Comparison of ENCODE assay signal across 9 cellular contexts in the genomic region with DNA sequence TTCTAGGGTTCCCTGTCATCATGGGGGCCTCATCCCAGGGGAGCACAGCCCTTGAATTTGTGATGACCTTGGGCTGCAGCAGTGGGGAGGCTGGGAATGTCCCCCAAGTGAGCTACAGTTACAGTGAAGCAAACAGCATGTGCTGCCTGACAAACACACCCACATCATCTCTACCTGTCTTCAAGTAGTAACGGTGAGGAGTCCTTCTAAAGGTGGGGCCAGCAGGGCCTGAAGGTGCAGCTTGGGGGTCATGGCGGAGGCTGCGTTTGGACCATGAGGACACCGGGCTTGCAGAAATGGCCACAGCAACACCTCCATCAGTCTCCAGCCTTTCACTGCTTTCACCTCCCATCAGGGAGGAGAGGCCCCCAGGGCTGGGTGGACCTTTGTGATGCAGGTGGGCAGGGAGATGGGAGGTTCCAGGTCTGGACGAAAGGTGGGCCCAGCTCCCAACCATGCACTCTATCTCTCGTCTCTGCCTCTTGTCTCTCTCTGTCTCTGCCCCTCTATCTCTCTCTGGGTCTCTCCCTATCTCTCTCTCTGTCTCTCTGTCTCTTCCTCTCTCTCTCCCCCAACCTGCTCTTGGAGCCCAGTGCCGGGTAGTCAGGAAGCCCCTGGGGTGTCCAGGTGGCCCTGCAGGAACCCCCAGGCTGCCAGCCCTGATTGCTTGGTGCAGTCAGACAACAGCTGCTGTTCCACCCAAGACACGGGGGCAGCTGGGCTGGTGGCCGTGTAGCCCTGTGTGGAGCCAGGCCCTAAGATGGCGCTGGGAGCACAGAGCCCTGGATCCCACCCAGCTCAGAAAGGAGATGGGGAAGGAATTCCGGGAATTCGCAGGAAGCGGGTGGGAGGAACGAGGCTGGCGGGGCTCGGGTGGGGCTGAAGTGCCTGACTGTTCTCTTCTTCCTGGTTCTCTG. TPM values are rescaled to one million over a fixed set of nuclear protein-coding genes. Genes with fewer than 3 reads are reported as not detected.
DNase-seq lines count a peak whose midpoint lies in the region; ATAC-seq, FAIRE-seq and TF ChIP-seq lines count a peak whose summit lies in the region.
"Had no signal": no experiment of that assay in that cellular context is flagged by ENCODE, and none has a peak within 500 bp of the region (broad histone marks: within the 10 kb centered on the region; RNA-seq: fewer than 3 reads in every experiment).

No MANE protein-coding gene starts in this region.

- no peak overlapping the region for H3K4me3 ChIP-seq in MG63
- H3K4me3 ChIP-seq in fibroblast of pulmonary artery (replicated peaks; ENCODE audit: low read depth, low read length) = no peak overlapping the region
- no peak overlapping the region for H3K4me3 ChIP-seq in small intestine (ENCODE audit: low read depth in 1 of 2, low read length in 2 of 2)

- no peak for ATAC-seq in omental fat pad (ENCODE audit: low FRiP score)
- no peak for ATAC-seq in GM21390 (IDR thresholded peaks at IDR 0.05; ENCODE audit: unreplicated experiment)
- no peak for ATAC-seq in HG03039 (IDR thresholded peaks at IDR 0.05; ENCODE audit: unreplicated experiment)
- no peak for ATAC-seq in GM21576 (IDR thresholded peaks at IDR 0.05; ENCODE audit: unreplicated experiment)

- DNase-seq in ELF-1 (ENCODE audit: low read depth, low spot score) (peak; percentile 58), MG63 (peak; percentile 3), fibroblast of pulmonary artery (ENCODE audit: low read depth) (peak; percentile 29), omental fat pad (ENCODE audit: low spot score) (peak; percentile 9), small intestine (no peak)
- DNase-seq: NCI-H1930 had no signal

- no peak overlapping the region for H3K27ac ChIP-seq in small intestine (ENCODE audit: low read depth in 1 of 2, low read length in 1 of 2)

- H3K27me3 ChIP-seq in MG63 (no peaks in the 10 kb centered on the region), small intestine (ENCODE audit: control insufficient read depth in 2 of 2, insufficient read depth in 2 of 2, low read length in 2 of 2) (no peaks in the 10 kb centered on the region)

- no peak for FAIRE-seq in small intestine (lab: Jason Lieb, UNC)

- no peaks in the 10 kb centered on the region for H3K4me1 ChIP-seq in small intestine (ENCODE audit: control insufficient read depth in 2 of 2, insufficient read depth in 1 of 2, low read depth in 1 of 2, low read length in 1 of 2)

- H3K36me3 ChIP-seq in MG63 = no peaks in the 10 kb centered on the region
- H3K36me3 ChIP-seq in small intestine (ENCODE audit: control insufficient read depth in 2 of 2, insufficient read depth in 2 of 2, low read length in 2 of 2) = no peaks in the 10 kb centered on the region

- no peak for TF ChIP-seq CTCF in fibroblast of pulmonary artery (IDR thresholded peaks at IDR 0.05; ENCODE audit: low read length, missing control alignments)
- TF ChIP-seq CTCF in omental fat pad (IDR thresholded peaks at IDR 0.05) = no peak

- 61 to 69% (median 64%) methylated on average over 16 of the region's 16 CpGs for WGBS in small intestine, 3 donors

- H3K9me3 ChIP-seq in MG63 = no peaks in the 10 kb centered on the region
- no peaks in the 10 kb centered on the region for H3K9me3 ChIP-seq in small intestine (ENCODE audit: control insufficient read depth, low read depth)

RNA-seq across cellular contexts. Expression of gene WNT9A, which starts 55.5 kb away (rescaled TPM):
- 10.8 and 11.3 TPM in 2 replicates for total RNA-seq in MG63 (2014; rRNA removed; shearing (Covaris generic); ENCODE audit: low replicate concordance)
- 10 to 100 TPM in 2 of 4 donors, 1 to 10 TPM in 2; 1.3 to 16.5 (median 5.8) TPM for total RNA-seq in omental fat pad
- polyA plus RNA-seq in small intestine = 1 to 10 TPM in 1 of 3 donors, under 1 TPM in 2; 0.27 to 1.9 (median 0.45) TPM
